Comparison of ENCODE assay signal across 27 cellular contexts in genomic region chr9:137965177-137965795, GRCh38.
"Had no signal": no experiment of that assay in that cellular context is flagged by ENCODE, and none has a peak within 500 bp of the region (broad histone marks: within the 10 kb centered on the region; RNA-seq: fewer than 3 reads in every experiment).

No MANE protein-coding gene starts in this region.

- DNase-seq: activated CD4-positive, alpha-beta memory T cell treated with anti-CD3 and anti-CD28 coated beads for 36 hours; activated CD4-positive, alpha-beta T cell treated with anti-CD3 and anti-CD28 coated beads for 36 hours; activated CD4-positive, alpha-beta T cell treated with anti-CD3 and anti-CD28 coated beads, Interleukin-2, amount 10 ng/mL, durations not matched to agents 24 days and 14 days; activated CD4-positive, CD25-positive, alpha-beta regulatory T cell; activated CD4-positive, CD25-positive, alpha-beta regulatory T cell treated with anti-CD3 and anti-CD28 coated beads, Interleukin-2, amount 50 U/mL, for 72 hours; activated CD8-positive, alpha-beta memory T cell treated with anti-CD3 and anti-CD28 coated beads, Interleukin-2, amount 50 U/mL, for 48 hours; activated naive CD4-positive, alpha-beta T cell treated with anti-CD3 and anti-CD28 coated beads for 36 hours; activated naive CD8-positive, alpha-beta T cell treated with anti-CD3 and anti-CD28 coated beads for 36 hours; activated naive CD8-positive, alpha-beta T cell treated with anti-CD3 and anti-CD28 coated beads, Interleukin-2, amount 50 U/mL, for 24 hours; activated T-cell treated with anti-CD3 and anti-CD28 coated beads for 4 hours; activated T-cell treated with anti-CD3 and anti-CD28 coated beads, Interleukin-2, amount 50 U/mL, for 24 hours; activated T-cell treated with anti-CD3 and anti-CD28 coated beads, Interleukin-2, amount 50 U/mL, for 72 hours; amygdala; body of pancreas; cortex of kidney; dermis blood vessel endothelial cell; effector CD4-positive, alpha-beta T cell; effector memory CD8-positive, alpha-beta T cell; erythroblast; foreskin keratinocyte; gastrocnemius medialis; glutamatergic neuron; T-helper 2 cell had no signal

- H3K4me1 Mint-ChIP-seq: activated CD4-positive, alpha-beta T cell treated with anti-CD3 and anti-CD28 coated beads for 36 hours; activated CD4-positive, alpha-beta T cell treated with anti-CD3 and anti-CD28 coated beads, Interleukin-2, amount 10 ng/mL, durations not matched to agents 24 days and 14 days; activated naive CD4-positive, alpha-beta T cell treated with anti-CD3 and anti-CD28 coated beads, Interleukin-2, amount 50 U/mL, for 24 hours; activated naive CD8-positive, alpha-beta T cell treated with anti-CD3 and anti-CD28 coated beads for 36 hours; activated naive CD8-positive, alpha-beta T cell treated with anti-CD3 and anti-CD28 coated beads, Interleukin-2, amount 50 U/mL, for 24 hours; central memory CD8-positive, alpha-beta T cell had no signal

- H3K4me3 Mint-ChIP-seq: activated CD4-positive, alpha-beta memory T cell treated with anti-CD3 and anti-CD28 coated beads for 36 hours; activated CD4-positive, alpha-beta T cell treated with anti-CD3 and anti-CD28 coated beads for 36 hours; activated CD4-positive, alpha-beta T cell treated with anti-CD3 and anti-CD28 coated beads, Interleukin-2, amount 10 ng/mL, durations not matched to agents 24 days and 14 days; activated naive CD4-positive, alpha-beta T cell treated with anti-CD3 and anti-CD28 coated beads for 36 hours; activated naive CD4-positive, alpha-beta T cell treated with anti-CD3 and anti-CD28 coated beads, Interleukin-2, amount 50 U/mL, for 24 hours; activated naive CD8-positive, alpha-beta T cell treated with anti-CD3 and anti-CD28 coated beads for 36 hours; activated naive CD8-positive, alpha-beta T cell treated with anti-CD3 and anti-CD28 coated beads, Interleukin-2, amount 50 U/mL, for 24 hours; activated T-cell treated with anti-CD3 and anti-CD28 coated beads, Interleukin-2, amount 50 U/mL, for 24 hours; activated T-cell treated with anti-CD3 and anti-CD28 coated beads, Interleukin-2, amount 50 U/mL, for 72 hours; central memory CD8-positive, alpha-beta T cell; effector memory CD8-positive, alpha-beta T cell had no signal

- ATAC-seq: activated CD4-positive, alpha-beta T cell treated with anti-CD3 and anti-CD28 coated beads for 36 hours; activated naive CD8-positive, alpha-beta T cell treated with anti-CD3 and anti-CD28 coated beads, Interleukin-2, amount 50 U/mL, for 24 hours; activated T-cell treated with anti-CD3 and anti-CD28 coated beads, Interleukin-2, amount 50 U/mL, for 72 hours; body of pancreas; effector memory CD8-positive, alpha-beta T cell; foreskin keratinocyte; gastrocnemius medialis had no signal

- H3K27ac Mint-ChIP-seq: activated CD4-positive, alpha-beta memory T cell treated with anti-CD3 and anti-CD28 coated beads for 36 hours; activated CD4-positive, alpha-beta T cell treated with anti-CD3 and anti-CD28 coated beads for 36 hours; activated CD4-positive, alpha-beta T cell treated with anti-CD3 and anti-CD28 coated beads, Interleukin-2, amount 10 ng/mL, durations not matched to agents 24 days and 14 days; activated naive CD4-positive, alpha-beta T cell treated with anti-CD3 and anti-CD28 coated beads for 36 hours; activated naive CD4-positive, alpha-beta T cell treated with anti-CD3 and anti-CD28 coated beads, Interleukin-2, amount 50 U/mL, for 24 hours; activated naive CD8-positive, alpha-beta T cell treated with anti-CD3 and anti-CD28 coated beads for 36 hours; activated naive CD8-positive, alpha-beta T cell treated with anti-CD3 and anti-CD28 coated beads, Interleukin-2, amount 50 U/mL, for 24 hours; activated T-cell treated with anti-CD3 and anti-CD28 coated beads, Interleukin-2, amount 50 U/mL, for 24 hours; activated T-cell treated with anti-CD3 and anti-CD28 coated beads, Interleukin-2, amount 50 U/mL, for 72 hours; effector memory CD8-positive, alpha-beta T cell had no signal

- H3K36me3 ChIP-seq: adrenal gland, esophagus muscularis mucosa, gastrocnemius medialis had no signal

- H3K4me3 ChIP-seq: adrenal gland, body of pancreas, esophagus muscularis mucosa, gastrocnemius medialis had no signal

- H3K9me3 Mint-ChIP-seq: activated CD4-positive, alpha-beta T cell treated with anti-CD3 and anti-CD28 coated beads, Interleukin-2, amount 10 ng/mL, durations not matched to agents 24 days and 14 days; activated naive CD4-positive, alpha-beta T cell treated with anti-CD3 and anti-CD28 coated beads, Interleukin-2, amount 50 U/mL, for 24 hours; activated T-cell treated with anti-CD3 and anti-CD28 coated beads, Interleukin-2, amount 50 U/mL, for 24 hours; central memory CD8-positive, alpha-beta T cell; effector memory CD8-positive, alpha-beta T cell had no signal

- H3K4me1 ChIP-seq: adrenal gland, body of pancreas, esophagus muscularis mucosa, foreskin keratinocyte, gastrocnemius medialis had no signal

- H3K36me3 Mint-ChIP-seq: activated CD4-positive, alpha-beta memory T cell treated with anti-CD3 and anti-CD28 coated beads for 36 hours; activated naive CD4-positive, alpha-beta T cell treated with anti-CD3 and anti-CD28 coated beads, Interleukin-2, amount 50 U/mL, for 24 hours; activated naive CD8-positive, alpha-beta T cell treated with anti-CD3 and anti-CD28 coated beads for 36 hours had no signal

- H3K9me3 ChIP-seq: adrenal gland, body of pancreas, gastrocnemius medialis had no signal

- H3K27me3 ChIP-seq: adrenal gland, body of pancreas, foreskin keratinocyte, gastrocnemius medialis had no signal

- H3K27ac ChIP-seq: adrenal gland, body of pancreas, esophagus muscularis mucosa, foreskin keratinocyte, gastrocnemius medialis had no signal
